ENCODE assay signal across 9 cellular contexts in the genomic region with DNA sequence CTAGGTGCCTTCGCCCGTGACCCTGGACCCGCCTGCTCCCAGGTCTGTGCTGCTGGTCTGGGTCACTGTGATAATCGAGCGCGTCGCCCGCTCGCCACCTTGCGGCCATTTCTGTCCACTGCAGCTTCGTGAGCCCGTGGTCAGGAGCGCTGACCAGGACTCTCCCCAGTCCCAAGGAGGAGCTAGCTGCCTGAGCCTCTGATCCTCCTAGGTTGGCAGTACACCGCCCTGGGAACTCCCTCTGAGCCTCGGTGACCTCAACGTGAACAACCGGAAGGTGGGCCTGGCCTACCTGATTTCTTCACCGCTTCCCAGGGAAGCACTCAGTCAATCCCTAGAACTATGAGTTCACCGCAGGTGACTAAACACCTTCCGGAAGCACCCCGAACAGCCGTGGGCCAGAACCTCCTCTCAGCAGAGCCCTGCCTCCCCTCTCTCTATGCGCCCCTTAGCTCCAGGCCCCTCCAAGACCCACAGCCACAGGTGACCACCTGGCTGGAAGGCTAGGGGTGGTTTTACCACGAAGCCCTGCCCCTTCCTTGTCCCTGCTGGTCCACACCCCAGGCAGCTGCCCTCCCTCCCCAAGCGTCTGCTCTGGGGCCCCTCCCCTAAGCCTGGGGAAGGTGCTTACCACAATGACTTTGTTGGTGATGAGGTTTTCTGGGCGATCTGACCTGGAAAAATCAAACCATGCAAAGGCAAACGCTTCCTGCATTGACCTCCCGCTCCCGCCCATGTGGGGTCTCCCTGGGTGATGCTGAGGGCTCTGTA. TPM values are rescaled to one million over a fixed set of nuclear protein-coding genes. Genes with fewer than 3 reads are reported as not detected.
DNase-seq lines count a peak whose midpoint lies in the region; ATAC-seq and TF ChIP-seq lines count a peak whose summit lies in the region.
"Had no signal": no experiment of that assay in that cellular context is flagged by ENCODE, and none has a peak within 500 bp of the region (broad histone marks: within the 10 kb centered on the region; RNA-seq: fewer than 3 reads in every experiment).

No MANE protein-coding gene starts in this region.

- H3K4me1 Mint-ChIP-seq in T-helper 17 cell (peaks cover 14% of the 10 kb centered on the region), brain (peaks cover 24% of the 10 kb centered on the region)

- in situ Hi-C loops in Caki2 (cut with HindIII; ENCODE audit: low pct_unique_long_range_greater_than_20kb, low sequenced_read_pairs) = no loop called here

- H3K4me3 Mint-ChIP-seq in T-helper 17 cell (peak overlapping the region; percentile 36), brain (no peak overlapping the region)

- TF ChIP-seq CTCF in brain (conservative IDR thresholded peaks at IDR 0.05) = peak; percentile 86 to 89

- H3K9me3 ChIP-seq in T-helper 17 cell (ENCODE audit: control insufficient read depth, low read length, poor library complexity, severe bottlenecking) = no peaks in the 10 kb centered on the region

- peak; percentile 73 for ATAC-seq in T-helper 17 cell
- no peak for ATAC-seq in HG02623 (IDR thresholded peaks at IDR 0.05; ENCODE audit: unreplicated experiment)
- ATAC-seq in GM18517 (IDR thresholded peaks at IDR 0.05; ENCODE audit: unreplicated experiment) = no peak

- peaks cover 0 to 5% (median 0%) of the 10 kb centered on the region in 5 experiments for H3K9me3 Mint-ChIP-seq in brain

- no peak overlapping the region for H3K4me3 ChIP-seq in skin epidermis

- peak overlapping the region; percentile 69 for H3K27ac Mint-ChIP-seq in T-helper 17 cell
- no peak overlapping the region for H3K27ac Mint-ChIP-seq in brain

- H3K27ac ChIP-seq in skin epidermis = peak overlapping the region in 15 of 21 experiments; percentile 6 to 77 (median 48)

- DNase-seq in Caki2 (ENCODE audit: low read depth) (peak; percentile 61), HT1080 (ENCODE audit: low read depth) (peak; percentile 73), T-helper 17 cell (peak; percentile 16 to 31 (median 24)), iPS DF 19.7 (ENCODE audit: low read depth, low spot score) (peak; percentile 65)

- H3K27me3 Mint-ChIP-seq in T-helper 17 cell (peaks cover 45% of the 10 kb centered on the region), brain (peaks cover 8% of the 10 kb centered on the region)

- H3K36me3 Mint-ChIP-seq in T-helper 17 cell (ENCODE audit: low read depth) (no peaks in the 10 kb centered on the region), brain (no peaks in the 10 kb centered on the region)

RNA-seq across cellular contexts. Expression of gene PLA2G4D, which starts 9.7 kb away (rescaled TPM):
- total RNA-seq in Caki2 (2014; rRNA removed; shearing (Covaris generic); ENCODE audit: low replicate concordance) = not detected in 2 replicates
- not detected in 2 replicates for total RNA-seq in HT1080 (2014; rRNA removed; shearing (Covaris generic))
- polyA plus RNA-seq in HT1080 (2015; cell fraction: cytosol; rRNA removed) = not detected in 2 replicates
- polyA plus RNA-seq in HT1080 (2015; cell fraction: nucleus; rRNA removed) = not detected in 2 replicates
- total RNA-seq in T-helper 17 cell = not detected
- 0.17 TPM for polyA plus RNA-seq in brain (ENCODE audit: insufficient read depth, low read depth, low replicate concordance)
- total RNA-seq: T-helper 1 cell treated with Interleukin-12 subunit alpha and Interleukin-12 subunit beta and Interleukin-4 antibody, amounts not matched to agents 30 ng/mL and 1 ng/mL, for 36 hours had no signal
